ENCODE assay signal across 8 cellular contexts in genomic region chrX:53684415-53685192, GRCh38. TPM values are rescaled to one million over a fixed set of nuclear protein-coding genes. Genes with fewer than 3 reads are reported as not detected.
DNase-seq lines count a peak whose midpoint lies in the region; ATAC-seq and TF ChIP-seq lines count a peak whose summit lies in the region.

No MANE protein-coding gene starts in this region.

- peaks cover 5% of the 10 kb centered on the region; the same call in 1 of the 2 replicates for H3K36me3 ChIP-seq in Loucy (ENCODE audit: insufficient read depth, low read length)
- H3K36me3 ChIP-seq in breast epithelium, result no peaks in the 10 kb centered on the region
- H3K36me3 ChIP-seq in mucosa of stomach (ENCODE audit: control insufficient read depth, insufficient read depth, low read length), result no peaks in the 10 kb centered on the region

- no peaks in the 10 kb centered on the region for H3K9me2 ChIP-seq in Loucy (replicated peaks; ENCODE audit: low read depth, low read length)

- no peaks in the 10 kb centered on the region for H3F3A ChIP-seq in Loucy (ENCODE audit: low read depth)

- peaks cover 57% of the 10 kb centered on the region for H3K79me2 ChIP-seq in Loucy (ENCODE audit: insufficient read depth, low read length)

- ATAC-seq in activated CD4-positive, alpha-beta T cell treated with anti-CD3 and anti-CD28 coated beads for 36 hours, result no peak
- no peak for ATAC-seq in left colon

- H3K9me3 Mint-ChIP-seq in activated CD4-positive, alpha-beta T cell treated with anti-CD3 and anti-CD28 coated beads for 36 hours (ENCODE audit: low read depth), result no peaks in the 10 kb centered on the region

- in situ Hi-C loops in GM13976 (cut with MboI; ENCODE audit: low sequenced_read_pairs, unreplicated experiment), result no loop called here

- H3K4me1 ChIP-seq in Loucy (ENCODE audit: insufficient read depth, low read length, poor library complexity, severe bottlenecking), result peaks cover 14% of the 10 kb centered on the region
- peaks cover 0 to 6% of the 10 kb centered on the region in 2 donors for H3K4me1 ChIP-seq in breast epithelium
- H3K4me1 ChIP-seq in mucosa of stomach (ENCODE audit: control insufficient read depth, insufficient read depth, low read length), result peaks cover 5% of the 10 kb centered on the region

- H3K4me3 ChIP-seq in Loucy (ENCODE audit: low read length, poor library complexity, severe bottlenecking) (peak overlapping the region; percentile 85), breast epithelium (peak overlapping the region; percentile 58 to 84 (median 61)), mucosa of stomach (ENCODE audit: low read length) (peak overlapping the region; percentile 47)

- H3K27ac ChIP-seq in breast epithelium, result peak overlapping the region; percentile 76 to 91

- H3K9ac ChIP-seq in Loucy (ENCODE audit: low read depth, low read length, poor library complexity, severe bottlenecking), result peak overlapping the region; percentile 75
- peak overlapping the region; percentile 83 for H3K9ac ChIP-seq in mucosa of stomach (ENCODE audit: low read length)

- no peak for DNase-seq in activated CD4-positive, alpha-beta T cell treated with anti-CD3 and anti-CD28 coated beads for 36 hours
- no peak for DNase-seq in activated CD4-positive, alpha-beta T cell treated with anti-CD3 and anti-CD28 coated beads, Interleukin-2, amount 50 U/mL, for 1 hour
- DNase-seq in breast epithelium (ENCODE audit: low spot score in 2 of 2) (no peak), NCI-H2196 treated with DMSO at 0.1 percent for 48 hours (lab: John Stamatoyannopoulos, UW; ENCODE audit: unreplicated experiment) (no peak), left colon (no peak), GM13976 (ENCODE audit: low spot score) (no peak)

- peaks cover 43% of the 10 kb centered on the region for H3K36me3 Mint-ChIP-seq in activated CD4-positive, alpha-beta T cell treated with anti-CD3 and anti-CD28 coated beads for 36 hours (ENCODE audit: low read depth)

- H3K9me3 ChIP-seq in Loucy (ENCODE audit: insufficient read depth, low read depth, low read length) (no peaks in the 10 kb centered on the region), breast epithelium (no peaks in the 10 kb centered on the region), mucosa of stomach (ENCODE audit: control insufficient read depth, low read length) (no peaks in the 10 kb centered on the region)

- H3K27me3 ChIP-seq in Loucy (ENCODE audit: insufficient read depth, low read length, poor library complexity, severe bottlenecking) (no peaks in the 10 kb centered on the region), breast epithelium (peaks cover 0 to 20% of the 10 kb centered on the region in 2 donors), mucosa of stomach (ENCODE audit: control insufficient read depth, insufficient read depth, low read length) (no peaks in the 10 kb centered on the region)

- intact Hi-C loops in activated CD4-positive, alpha-beta T cell treated with anti-CD3 and anti-CD28 coated beads for 36 hours (cut with DNase I, micrococcal nuclease), result loop anchor here (1.0 to 10.0 kb wide), 15 partner anchors 30 to 1480 kb away; partner anchors contain the start of genes FAM120C (in 2 of the 2), PHF8 (in 2 of the 2), MAGED2 (in 1 of the 2) and RIBC1 (in 1 of the 2)
- intact Hi-C loops in breast epithelium (cut with DNase I; ENCODE audit: low total_unique reads), result no loop called here
- intact Hi-C loops in left colon (cut with DNase I, micrococcal nuclease), result no loop called here

- H3K27me3 Mint-ChIP-seq in activated CD4-positive, alpha-beta T cell treated with anti-CD3 and anti-CD28 coated beads for 36 hours, result no peaks in the 10 kb centered on the region

- TF ChIP-seq CTCF in Loucy (conservative IDR thresholded peaks at IDR 0.05; ENCODE audit: low read length), result no peak
- peak in 1 of 3 donors; percentile 15 for TF ChIP-seq CTCF in breast epithelium (IDR thresholded peaks at IDR 0.05)
- no peak for TF ChIP-seq CTCF in GM13976 (IDR thresholded peaks at IDR 0.05; ENCODE audit: borderline replicate concordance, control extremely low read depth, extremely low read depth, insufficient read depth, missing control alignments)

- CTCF ChIA-PET in activated CD4-positive, alpha-beta T cell treated with anti-CD3 and anti-CD28 coated beads for 36 hours (lab: Charles Lee), result interaction anchor here (0.6 to 1.1 kb wide), 10 partner anchors 19 to 558 kb away, joined by 3 to 7 read pairs (median 3); no protein-coding TSS in a partner anchor

- peaks cover 37% of the 10 kb centered on the region for H4K20me1 ChIP-seq in Loucy (ENCODE audit: insufficient read depth, low read length, poor library complexity, severe bottlenecking)

- POLR2A ChIA-PET in activated CD4-positive, alpha-beta T cell treated with anti-CD3 and anti-CD28 coated beads for 36 hours (lab: Charles Lee), result interaction anchor here (0.6 to 2.8 kb wide), 8 partner anchors 31 to 955 kb away, joined by 3 to 42 read pairs (median 4); partner anchors contain the start of gene SMC1A

- H3K4me1 Mint-ChIP-seq in activated CD4-positive, alpha-beta T cell treated with anti-CD3 and anti-CD28 coated beads for 36 hours, result peaks cover 22% of the 10 kb centered on the region

- H3K4me3 Mint-ChIP-seq in activated CD4-positive, alpha-beta T cell treated with anti-CD3 and anti-CD28 coated beads for 36 hours, result peak overlapping the region; percentile 80

- peak overlapping the region; percentile 77 for H3K4me2 ChIP-seq in Loucy (ENCODE audit: low read depth, low read length, poor library complexity, severe bottlenecking)

- peak overlapping the region; percentile 58; the same call in 1 of the 2 replicates for H2AFZ ChIP-seq in Loucy (ENCODE audit: low read length)

- no peak for TF ChIP-seq POLR2A in breast epithelium (IDR thresholded peaks at IDR 0.05)

- H3K27ac Mint-ChIP-seq in activated CD4-positive, alpha-beta T cell treated with anti-CD3 and anti-CD28 coated beads for 36 hours, result peak overlapping the region; percentile 93

RNA-seq across cellular contexts. Expression of gene HUWE1, which starts 1.9 kb away (rescaled TPM):
- total RNA-seq in activated CD4-positive, alpha-beta T cell treated with anti-CD3 and anti-CD28 coated beads for 36 hours, result 100 to 1,000 TPM; 513 to 554 TPM
- total RNA-seq in breast epithelium, result 100 to 1,000 TPM in 2 of 3 donors, 10 to 100 TPM in 1; 99.7 to 122 (median 108) TPM
- total RNA-seq in left colon, result 100 to 1,000 TPM; 114 to 141 TPM

Comparison
In these comparisons a context has a peak if more than half of its experiments do, and no peak if none do; other contexts are left out.
1. intact Hi-C loops: an anchor here in activated CD4-positive, alpha-beta T cell treated with anti-CD3 and anti-CD28 coated beads for 36 hours (1.0 to 10.0 kb wide); none called in breast epithelium and left colon.